Comparison of ENCODE assay signal across 36 cellular contexts in the genomic region with DNA sequence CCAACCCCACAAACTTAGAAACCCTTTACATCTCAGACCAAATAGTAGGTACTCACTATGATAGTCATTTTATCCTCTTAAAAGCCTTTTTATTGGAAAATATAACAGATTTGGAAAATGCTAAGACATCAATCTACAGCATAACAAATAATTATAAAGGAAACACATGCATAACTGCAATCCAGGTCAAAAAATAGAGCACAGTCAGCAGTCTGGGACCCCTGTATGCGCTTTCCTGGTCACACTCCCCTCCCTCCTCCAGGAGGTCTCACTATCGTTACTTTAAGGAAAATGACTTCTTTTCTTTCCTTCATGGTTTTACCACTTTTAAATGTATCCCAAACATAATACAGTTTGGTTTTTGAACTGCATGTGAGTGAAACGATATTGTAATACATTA. TPM values are rescaled to one million over a fixed set of nuclear protein-coding genes. Genes with fewer than 3 reads are reported as not detected.
DNase-seq lines count a peak whose midpoint lies in the region; ATAC-seq, FAIRE-seq and TF ChIP-seq lines count a peak whose summit lies in the region.
"Had no signal": no experiment of that assay in that cellular context is flagged by ENCODE, and none has a peak within 500 bp of the region (broad histone marks: within the 10 kb centered on the region; RNA-seq: fewer than 3 reads in every experiment).

No MANE protein-coding gene starts in this region.

- H3K36me3 Mint-ChIP-seq in activated CD4-positive, alpha-beta T cell treated with anti-CD3 and anti-CD28 coated beads, Interleukin-2, amount 10 ng/mL, durations not matched to agents 24 days and 14 days (ENCODE audit: low read depth) = no peaks in the 10 kb centered on the region
- H3K36me3 Mint-ChIP-seq: CD14-positive monocyte; CD4-positive, alpha-beta memory T cell; CD4-positive, CD25-positive, alpha-beta regulatory T cell; CD8-positive, alpha-beta memory T cell; CD8-positive, alpha-beta T cell had no signal

- H3K27me3 ChIP-seq in HepG2 (ENCODE audit: control insufficient read depth in 1 of 2, insufficient read depth in 2 of 2, low read length in 2 of 2) (no peaks in the 10 kb centered on the region; a peak in 2 of 5 replicates), right lobe of liver (no peaks in the 10 kb centered on the region), IMR-90 (ENCODE audit: control insufficient read depth, insufficient read depth, low read length) (no peaks in the 10 kb centered on the region)
- H3K27me3 ChIP-seq: BE2C; BLaER1; BLaER1 treated with 17β-estradiol and CSF1 and Interleukin-3, amounts not matched to agents 10 nM and 100 nM had no signal

- FAIRE-seq in HepG2 (lab: Jason Lieb, UNC) (no peak), A549 (lab: Jason Lieb, UNC) (no peak)
- FAIRE-seq: A204.1, D721Med had no signal

- H2BK5ac ChIP-seq in IMR-90 (ENCODE audit: low read depth, low read length, poor library complexity, severe bottlenecking) = no peak overlapping the region

- no peak for TF ChIP-seq CTCF in HepG2 (CRISPR knock-in tag; IDR thresholded peaks at IDR 0.05)
- no peak for TF ChIP-seq CTCF in right lobe of liver (IDR thresholded peaks at IDR 0.05)
- TF ChIP-seq CTCF in A549 (IDR thresholded peaks at IDR 0.05) = no peak
- no peak for TF ChIP-seq CTCF in IMR-90 (conservative IDR thresholded peaks at IDR 0.05; ENCODE audit: low read depth, low read length)

- H3K23ac ChIP-seq in IMR-90 (ENCODE audit: low read depth, low read length) = no peak overlapping the region

- no peak overlapping the region for H4K5ac ChIP-seq in IMR-90 (ENCODE audit: low read depth, low read length)

- no peaks in the 10 kb centered on the region for H3K9me1 ChIP-seq in IMR-90 (ENCODE audit: insufficient read depth, low read length)

- H3K4me3 ChIP-seq in HepG2 (replicated peaks in 1 of 3; ENCODE audit: insufficient read depth in 1 of 3, low read depth in 2 of 3, low read length in 3 of 3) = no peak overlapping the region
- no peak overlapping the region for H3K4me3 ChIP-seq in right lobe of liver
- H3K4me3 ChIP-seq in A549 = no peak overlapping the region
- no peak overlapping the region for H3K4me3 ChIP-seq in IMR-90 (ENCODE audit: insufficient read depth, low read depth, low read length)
- H3K4me3 ChIP-seq: BLaER1; BLaER1 treated with 17β-estradiol and CSF1 and Interleukin-3, amounts not matched to agents 10 nM and 100 nM had no signal

- H3K4me3 Mint-ChIP-seq in activated CD4-positive, alpha-beta T cell treated with anti-CD3 and anti-CD28 coated beads, Interleukin-2, amount 10 ng/mL, durations not matched to agents 24 days and 14 days = no peak overlapping the region
- H3K4me3 Mint-ChIP-seq: B cell; CD14-positive monocyte; CD4-positive, alpha-beta memory T cell; CD4-positive, alpha-beta T cell; CD4-positive, CD25-positive, alpha-beta regulatory T cell; CD8-positive, alpha-beta memory T cell; CD8-positive, alpha-beta T cell had no signal

- H3K27ac Mint-ChIP-seq in activated CD4-positive, alpha-beta T cell treated with anti-CD3 and anti-CD28 coated beads, Interleukin-2, amount 10 ng/mL, durations not matched to agents 24 days and 14 days = no peak overlapping the region
- H3K27ac Mint-ChIP-seq: B cell; CD14-positive monocyte; CD4-positive, alpha-beta memory T cell; CD4-positive, alpha-beta T cell; CD4-positive, CD25-positive, alpha-beta regulatory T cell; CD8-positive, alpha-beta memory T cell; CD8-positive, alpha-beta T cell had no signal

- H3K4me2 ChIP-seq in HepG2 (ENCODE audit: low read depth, low read length) (no peak overlapping the region), A549 (no peak overlapping the region), IMR-90 (ENCODE audit: low read depth, low read length) (no peak overlapping the region)
- H3K4me2 ChIP-seq: BLaER1; BLaER1 treated with 17β-estradiol and CSF1 and Interleukin-3, amounts not matched to agents 10 nM and 100 nM had no signal

- TF ChIP-seq RAD21 in HepG2 (CRISPR knock-in tag; IDR thresholded peaks at IDR 0.05) (no peak), A549 (conservative IDR thresholded peaks at IDR 0.05 in 1 of 2, IDR thresholded peaks at IDR 0.05 in 1 of 2) (no peak), IMR-90 (IDR thresholded peaks at IDR 0.05; ENCODE audit: low read length) (no peak)

- H2AFZ ChIP-seq in HepG2 (ENCODE audit: low read length) = no peak overlapping the region
- H2AFZ ChIP-seq in IMR-90 (replicated peaks; ENCODE audit: low read length, poor library complexity) = no peak overlapping the region

- no peak for ATAC-seq in HepG2
- no peak for ATAC-seq in right lobe of liver
- ATAC-seq in A549 = no peak
- no peak for ATAC-seq in IMR-90 (ENCODE audit: low read depth)
- no peak for ATAC-seq in HG03175 (IDR thresholded peaks at IDR 0.05; ENCODE audit: unreplicated experiment)
- no peak for ATAC-seq in GM19035 (IDR thresholded peaks at IDR 0.05; ENCODE audit: unreplicated experiment)
- ATAC-seq: CD8-positive, alpha-beta T cell had no signal

- H3K27ac ChIP-seq in HepG2 (ENCODE audit: extremely low read length, insufficient read depth, low read length) (no peak overlapping the region), right lobe of liver (no peak overlapping the region), A549 (no peak overlapping the region), IMR-90 (ENCODE audit: insufficient read depth, low read length) (no peak overlapping the region)
- H3K27ac ChIP-seq: 22Rv1; BLaER1; BLaER1 treated with 17β-estradiol and CSF1 and Interleukin-3, amounts not matched to agents 10 nM and 100 nM; C4-2B had no signal

- H4K20me1 ChIP-seq in HepG2 (ENCODE audit: insufficient read depth, low read length) = no peaks in the 10 kb centered on the region
- no peaks in the 10 kb centered on the region for H4K20me1 ChIP-seq in IMR-90 (ENCODE audit: insufficient read depth, low read length)
- H4K20me1 ChIP-seq: BLaER1; BLaER1 treated with 17β-estradiol and CSF1 and Interleukin-3, amounts not matched to agents 10 nM and 100 nM had no signal

- no peaks in the 10 kb centered on the region for H3K79me2 ChIP-seq in HepG2 (ENCODE audit: insufficient read depth, low read length)

- no peak overlapping the region for H3K14ac ChIP-seq in IMR-90 (replicated peaks; ENCODE audit: low read depth, low read length)

- TF ChIP-seq POLR2A in HepG2 (IDR thresholded peaks at IDR 0.05; ENCODE audit: insufficient read depth in 1 of 2, low read depth in 2 of 2, low read length in 2 of 2) = no peak
- no peak for TF ChIP-seq POLR2A in right lobe of liver (IDR thresholded peaks at IDR 0.05)
- no peak for TF ChIP-seq POLR2A in A549 (IDR thresholded peaks at IDR 0.05; ENCODE audit: low read length)
- no peak for TF ChIP-seq POLR2A in IMR-90 (IDR thresholded peaks at IDR 0.05; ENCODE audit: low read depth, low read length)

- H3K79me1 ChIP-seq in IMR-90 (ENCODE audit: low read depth in 1 of 2, low read length in 2 of 2) = no peaks in the 10 kb centered on the region

- intact Hi-C loops in activated CD4-positive, alpha-beta T cell treated with anti-CD3 and anti-CD28 coated beads, Interleukin-2, amount 10 ng/mL, durations not matched to agents 24 days and 14 days (cut with micrococcal nuclease) = no loop called here
- intact Hi-C loops in HepG2 (cut with micrococcal nuclease; ENCODE audit: unreplicated experiment) (loop anchor here (1.0 kb wide), 1 partner anchor 48 kb away; no protein-coding TSS in a partner anchor), right lobe of liver (cut with DNase I) (no loop called here), IMR-90 (cut with micrococcal nuclease) (no loop called here)

- WGBS in HepG2 (ENCODE audit: low lambda C conversion rate) = 6% methylated on average over 3 of the region's 3 CpGs
- WGBS in right lobe of liver (ENCODE audit: insufficient coverage, low coverage, low lambda C conversion rate, missing lambda C conversion rate) = 82% methylated on average over 3 of the region's 3 CpGs
- WGBS in A549 (ENCODE audit: missing lambda C conversion rate) = 88% methylated on average over 3 of the region's 3 CpGs
- no CpG with 5 or more reads among the region's 3 CpGs for WGBS in IMR-90 (ENCODE audit: extremely low coverage in 2 of 2, insufficient read length in 1 of 2), 2 experiments

- BruUV-seq in HepG2 (replicated peaks; lab: Mats Ljungman, UMichigan) (no TSS peak), IMR-90 (replicated peaks; lab: Mats Ljungman, UMichigan) (no TSS peak)

- no peak overlapping the region for H3K56ac ChIP-seq in IMR-90 (ENCODE audit: extremely low read depth, insufficient read depth, low read length)

- H3K4me1 ChIP-seq in HepG2 (ENCODE audit: insufficient read depth, low read length) (no peaks in the 10 kb centered on the region), right lobe of liver (no peaks in the 10 kb centered on the region), A549 (no peaks in the 10 kb centered on the region), IMR-90 (ENCODE audit: control insufficient read depth, insufficient read depth, low read length) (no peaks in the 10 kb centered on the region)
- H3K4me1 ChIP-seq: BE2C; BLaER1; BLaER1 treated with 17β-estradiol and CSF1 and Interleukin-3, amounts not matched to agents 10 nM and 100 nM; Caco-2 had no signal

- dilution Hi-C loops in IMR-90 (cut with HindIII; ENCODE audit: low sequenced_read_pairs, unreplicated experiment) = no loop called here

- H3K18ac ChIP-seq in IMR-90 (ENCODE audit: low read depth, low read length) = no peak overlapping the region

- POLR2A ChIA-PET in HepG2 (lab: Yijun Ruan, JAX) = no interaction called here
- POLR2A ChIA-PET in A549 (lab: Yijun Ruan, JAX) = no interaction called here
- POLR2A ChIA-PET in IMR-90 (lab: Charles Lee; ENCODE audit: unreplicated experiment) = no interaction called here

- H2BK15ac ChIP-seq in IMR-90 (ENCODE audit: low read depth, low read length) = no peak overlapping the region

- H2AK5ac ChIP-seq in IMR-90 (ENCODE audit: low read depth, low read length) = no peak overlapping the region

- H3K4ac ChIP-seq in IMR-90 (ENCODE audit: low read depth, low read length) = no peak overlapping the region

- DNase-seq in activated CD4-positive, alpha-beta T cell treated with anti-CD3 and anti-CD28 coated beads, Interleukin-2, amount 10 ng/mL, durations not matched to agents 24 days and 14 days = peak; percentile 13
- DNase-seq in activated CD4-positive, alpha-beta T cell treated with anti-CD3 and anti-CD28 coated beads, Interleukin-2, amount 50 U/mL, for 4 hours = no peak
- DNase-seq in HepG2 (ENCODE audit: low spot score) (no peak), right lobe of liver (no peak), A549 (ENCODE audit: low read depth in 1 of 2, low spot score in 1 of 2) (no peak), IMR-90 (no peak)
- DNase-seq: 8988T; ACHN; AML-193; BE2C; C1 segment of cervical spinal cord; Caco-2; Calu3; CD4-positive, alpha-beta memory T cell; CD4-positive, alpha-beta T cell; CD4-positive, CD25-positive, alpha-beta regulatory T cell; CD8-positive, alpha-beta memory T cell; CD8-positive, alpha-beta T cell; COR-L47; DMS 273 treated with DMSO at 0.1 percent for 48 hours; DMS153; DMS53; DMS79; DMS79 treated with DMSO at 0.1 percent for 48 hours; DND-41; EL had no signal

- TF ChIP-seq EP300 in HepG2 (IDR thresholded peaks at IDR 0.05; ENCODE audit: low read depth in 2 of 2, low read length in 2 of 2) (no peak), HepG2 (CRISPR knock-in tag; IDR thresholded peaks at IDR 0.05; ENCODE audit: borderline replicate concordance) (no peak), A549 (IDR thresholded peaks at IDR 0.05) (no peak)

- CTCF ChIA-PET in HepG2 (lab: Yijun Ruan, JAX; ENCODE audit: low intra/inter-chr PET ratio, low total read pairs) (no interaction called here), A549 (lab: Yijun Ruan, JAX) (no interaction called here), IMR-90 (lab: Yijun Ruan, JAX) (interaction anchor here (0.7 kb wide), 1 partner anchor 45 kb away, joined by 6 read pairs; no protein-coding TSS in a partner anchor)

- no peak overlapping the region for H4K91ac ChIP-seq in IMR-90 (ENCODE audit: insufficient read depth, low read depth, low read length)

- H3K9me3 ChIP-seq in HepG2 (ENCODE audit: low read length) (no peaks in the 10 kb centered on the region), right lobe of liver (no peaks in the 10 kb centered on the region), A549 (no peaks in the 10 kb centered on the region), IMR-90 (ENCODE audit: control insufficient read depth, insufficient read depth, low read length) (no peaks in the 10 kb centered on the region)
- H3K9me3 ChIP-seq: BE2C; BLaER1; BLaER1 treated with 17β-estradiol and CSF1 and Interleukin-3, amounts not matched to agents 10 nM and 100 nM; Caco-2 had no signal

- H3K27me3 Mint-ChIP-seq in activated CD4-positive, alpha-beta T cell treated with anti-CD3 and anti-CD28 coated beads, Interleukin-2, amount 10 ng/mL, durations not matched to agents 24 days and 14 days = peaks cover 17% of the 10 kb centered on the region

- H3K9me3 Mint-ChIP-seq in activated CD4-positive, alpha-beta T cell treated with anti-CD3 and anti-CD28 coated beads, Interleukin-2, amount 10 ng/mL, durations not matched to agents 24 days and 14 days = no peaks in the 10 kb centered on the region
- H3K9me3 Mint-ChIP-seq: CD4-positive, alpha-beta T cell; CD8-positive, alpha-beta memory T cell; CD8-positive, alpha-beta T cell had no signal

- H2AK9ac ChIP-seq in IMR-90 (replicated peaks; ENCODE audit: low read depth, low read length, poor library complexity) = no peak overlapping the region

- no peak overlapping the region for H2BK20ac ChIP-seq in IMR-90 (ENCODE audit: low read depth, low read length)

- H4K8ac ChIP-seq in IMR-90 (ENCODE audit: low read depth in 2 of 2, low read length in 2 of 2) = no peak overlapping the region

- H3K36me3 ChIP-seq in HepG2 (replicated peaks in 1 of 2; ENCODE audit: control insufficient read depth in 1 of 2, insufficient read depth in 2 of 2, low read length in 2 of 2) (no peaks in the 10 kb centered on the region), right lobe of liver (no peaks in the 10 kb centered on the region), IMR-90 (ENCODE audit: control insufficient read depth, insufficient read depth, low read length) (no peaks in the 10 kb centered on the region)
- H3K36me3 ChIP-seq: BE2C; BLaER1; BLaER1 treated with 17β-estradiol and CSF1 and Interleukin-3, amounts not matched to agents 10 nM and 100 nM had no signal

- H3K9ac ChIP-seq in HepG2 (ENCODE audit: insufficient read depth, low read depth, low read length) (no peak overlapping the region), IMR-90 (ENCODE audit: low read depth, low read length) (no peak overlapping the region)
- H3K9ac ChIP-seq: BLaER1; BLaER1 treated with 17β-estradiol and CSF1 and Interleukin-3, amounts not matched to agents 10 nM and 100 nM had no signal

- H3K4me1 Mint-ChIP-seq in activated CD4-positive, alpha-beta T cell treated with anti-CD3 and anti-CD28 coated beads, Interleukin-2, amount 10 ng/mL, durations not matched to agents 24 days and 14 days = no peaks in the 10 kb centered on the region
- H3K4me1 Mint-ChIP-seq: B cell; CD14-positive monocyte; CD4-positive, alpha-beta memory T cell; CD4-positive, CD25-positive, alpha-beta regulatory T cell; CD8-positive, alpha-beta memory T cell had no signal

- in situ Hi-C loops in HepG2 (cut with HindIII; ENCODE audit: extremely low pct_ligation_motif_present, low pct_unique_long_range_greater_than_20kb) = no loop called here
- in situ Hi-C loops in IMR-90 (cut with MboI; ENCODE audit: low sequenced_read_pairs) = no loop called here

- no peak overlapping the region for H2BK120ac ChIP-seq in IMR-90 (ENCODE audit: low read depth, low read length)

RNA-seq across cellular contexts. Expression of a gene that starts 44.3 kb away (rescaled TPM):
- 0.50 and 0.63 TPM in 2 replicates for total RNA-seq in activated CD4-positive, alpha-beta T cell treated with anti-CD3 and anti-CD28 coated beads, Interleukin-2, amount 10 ng/mL, durations not matched to agents 24 days and 14 days
- total RNA-seq in HepG2 (2016; rRNA removed; fragmentation: Illumina TruSeq; extraction: Trizol) (0.06 and 0.15 TPM in 2 replicates), right lobe of liver (10 to 100 TPM in 1 of 6 experiments, 1 to 10 TPM in 5; 3.3 to 10.7 (median 6.6) TPM), IMR-90 (2012; rRNA removed) (4.7 and 6.9 TPM in 2 replicates)
- not detected in 2 replicates for total RNA-seq in HepG2 (2016; cell fraction: cytosol; rRNA removed; fragmentation: Illumina TruSeq; extraction: Trizol; ENCODE audit: low read depth)
- total RNA-seq in HepG2 (2016; cell fraction: insoluble cytoplasmic fraction; rRNA removed; fragmentation: Illumina TruSeq; extraction: Trizol) = 0.06 and 0.09 TPM in 2 replicates
- total RNA-seq in HepG2 (2016; cell fraction: membrane; rRNA removed; fragmentation: Illumina TruSeq; extraction: Trizol) = not detected in 2 replicates
- total RNA-seq in HepG2 (2016; cell fraction: nucleus; rRNA removed; fragmentation: Illumina TruSeq; extraction: Trizol) = 0.19 and 0.37 TPM in 2 replicates
- polyA plus RNA-seq in HepG2 (2011; rRNA removed) (not detected in 2 replicates), A549 (2011; rRNA removed) (2.6 and 3.9 TPM in 2 replicates), A549 (2017; fragmentation: RNase III; extraction: RNeasy Plus Mini Kit Qiagen cat#74134 plus additional on column Dnase treatment) (1.9 to 2.4 TPM (median 2.0 TPM) in 3 replicates), IMR-90 (2012; rRNA removed) (1.5 TPM in 2 replicates)
- polyA plus RNA-seq in HepG2 (2011; cell fraction: cytosol; rRNA removed) = 0.06 and 0.08 TPM in 2 replicates
- 0.05 TPM in 1 of 2 replicates, not detected in the other for polyA plus RNA-seq in HepG2 (2011; cell fraction: nucleus; rRNA removed)
- not detected in 2 replicates for polyA plus RNA-seq in HepG2 (2012)
- polyA plus RNA-seq in HepG2 (2016; cell fraction: cytosol; fragmentation: Illumina TruSeq; extraction: Trizol; ENCODE audit: low read depth) = not detected in 2 replicates
- not detected in 2 replicates for polyA plus RNA-seq in HepG2 (2016; cell fraction: insoluble cytoplasmic fraction; fragmentation: Illumina TruSeq; extraction: Trizol; ENCODE audit: low read depth)
- polyA plus RNA-seq in HepG2 (2016; cell fraction: membrane; fragmentation: Illumina TruSeq; extraction: Trizol; ENCODE audit: low read depth) = not detected in 2 replicates
- 0.21 TPM in 1 of 2 replicates, not detected in the other for polyA plus RNA-seq in HepG2 (2016; cell fraction: nucleus; fragmentation: Illumina TruSeq; extraction: Trizol; ENCODE audit: insufficient read depth, low read depth)
- 0.06 and 10.3 TPM in 2 replicates for polyA minus RNA-seq in HepG2 (2011; rRNA and poly(A)+ RNA removed; ENCODE audit: low replicate concordance)
- not detected in 2 replicates for polyA minus RNA-seq in HepG2 (2011; cell fraction: cytosol; rRNA and poly(A)+ RNA removed)
- 0.39 TPM in 1 of 2 replicates, not detected in the other for polyA minus RNA-seq in HepG2 (2011; cell fraction: nucleus; rRNA and poly(A)+ RNA removed)
- polyA plus RNA-seq in A549 (2012; cell fraction: cytosol; rRNA removed) = 0.50 and 1.0 TPM in 2 replicates
- polyA plus RNA-seq in A549 (2012; cell fraction: nucleus; rRNA removed) = 1.3 and 1.6 TPM in 2 replicates
- 15.7 and 16.0 TPM in 2 replicates for polyA minus RNA-seq in A549 (2011; rRNA and poly(A)+ RNA removed)
- polyA plus RNA-seq in IMR-90 (2012; cell fraction: cytosol; rRNA removed) = 0.29 and 0.46 TPM in 2 replicates
- 1.7 and 3.4 TPM in 2 replicates for polyA plus RNA-seq in IMR-90 (2012; cell fraction: nucleus; rRNA removed; ENCODE audit: low replicate concordance)
- polyA plus RNA-seq: CD8-positive, alpha-beta memory T cell had no signal
